Comparison of ENCODE assay signal across 8 cellular contexts in genomic region chr18:78364123-78364522, GRCh38.
"Had no signal": no experiment of that assay in that cellular context is flagged by ENCODE, and none has a peak within 500 bp of the region (broad histone marks: within the 10 kb centered on the region; RNA-seq: fewer than 3 reads in every experiment).

No MANE protein-coding gene starts in this region.

- H3K27ac ChIP-seq: GM23248 had no signal

- DNase-seq: GM23248, GOT3, H7, H9, HCEC 1CT, HFFc6 had no signal

- H2AFZ ChIP-seq: GM23248, GM23338 had no signal

- H3K4me2 ChIP-seq: GM23338 had no signal

- H3K36me3 ChIP-seq: HAP-1 had no signal

- H3K9me3 ChIP-seq: HAP-1 had no signal

- H3K4me3 ChIP-seq: GM23248, GM23338, HAP-1 had no signal

- H3K9ac ChIP-seq: GM23248 had no signal
